1 cellular context compared by ENCODE assay signal in the genomic region with DNA sequence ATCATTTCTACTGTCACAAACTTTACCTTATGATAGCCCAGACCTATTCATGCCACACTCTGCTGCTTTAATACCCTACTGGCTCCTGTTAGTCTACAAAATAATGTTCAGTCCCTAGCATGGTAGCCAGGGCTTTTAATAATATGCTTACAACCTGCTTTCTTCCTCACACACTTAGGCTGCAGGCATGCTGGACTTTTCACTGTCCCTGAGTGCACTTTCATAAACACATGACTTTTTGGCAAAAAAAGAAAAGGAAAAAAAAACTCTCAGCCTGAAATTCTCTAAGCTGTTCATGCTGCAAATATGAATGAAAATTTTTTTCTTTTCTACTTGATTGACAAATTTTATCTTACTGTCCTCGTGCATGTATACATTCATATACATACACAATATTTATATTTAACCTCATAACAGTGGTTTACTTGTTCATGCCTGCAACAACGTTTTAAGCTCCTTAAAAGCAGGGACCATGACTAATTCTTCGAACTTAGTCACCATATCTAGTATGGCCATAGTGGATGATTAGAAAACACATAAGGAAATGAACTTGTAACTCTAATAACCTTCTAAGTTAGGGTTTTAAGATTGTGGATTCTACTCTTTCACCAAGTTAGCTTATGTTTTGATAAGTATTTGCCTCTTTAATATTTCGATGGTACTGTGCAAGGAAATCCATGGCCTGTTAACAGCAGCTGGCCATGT.
TF ChIP-seq lines count a peak whose summit lies in the region.

No MANE protein-coding gene starts in this region.

TF ChIP-seq in A549, 52 proteins besides CTCF, POLR2A, EP300 and RAD21 (continued from another document):
- TF ChIP-seq HMGXB4 (CRISPR knock-in tag; IDR thresholded peaks at IDR 0.05; ENCODE audit: borderline replicate concordance) (no peak), HOXB5 (CRISPR knock-in tag; IDR thresholded peaks at IDR 0.05) (no peak), RCOR1 (IDR thresholded peaks at IDR 0.05; ENCODE audit: low read depth, low read length) (no peak), TFCP2L1 (CRISPR knock-in tag; IDR thresholded peaks at IDR 0.05) (no peak), RARB (CRISPR knock-in tag; IDR thresholded peaks at IDR 0.05) (no peak), JUNB (IDR thresholded peaks at IDR 0.05) (no peak), POLR2AphosphoS2 (conservative IDR thresholded peaks at IDR 0.05; ENCODE audit: low read length) (no peak), ATOH8 (CRISPR knock-in tag; IDR thresholded peaks at IDR 0.05; ENCODE audit: low read depth) (no peak), HEYL (CRISPR knock-in tag; IDR thresholded peaks at IDR 0.05) (no peak)
- TF ChIP-seq, protein P1, sequence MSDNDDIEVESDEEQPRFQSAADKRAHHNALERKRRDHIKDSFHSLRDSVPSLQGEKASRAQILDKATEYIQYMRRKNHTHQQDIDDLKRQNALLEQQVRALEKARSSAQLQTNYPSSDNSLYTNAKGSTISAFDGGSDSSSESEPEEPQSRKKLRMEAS (IDR thresholded peaks at IDR 0.05): no peak
